8 cellular contexts compared by ENCODE assay signal in genomic region chr17:44308320-44308818, GRCh38. TPM values are rescaled to one million over a fixed set of nuclear protein-coding genes. Genes with fewer than 3 reads are reported as not detected.
DNase-seq lines count a peak whose midpoint lies in the region; ATAC-seq and TF ChIP-seq lines count a peak whose summit lies in the region.

Gene RUNDC3A (plus strand): TSS chr17:44308601. CDS start chr17:44308833, 232 bp downstream.

- H3K9me2 ChIP-seq in SU-DHL-6 (replicated peaks; ENCODE audit: insufficient read depth, low read length): no peaks in the 10 kb centered on the region

- H3K4me1 Mint-ChIP-seq in activated naive CD8-positive, alpha-beta T cell treated with anti-CD3 and anti-CD28 coated beads, Interleukin-2, amount 10 ng/mL, durations not matched to agents 7 days and 5 days: peaks cover 13% of the 10 kb centered on the region

- no peak within 1 kb of the TSS for H3K9ac ChIP-seq in SU-DHL-6 (ENCODE audit: low read length)

- no peaks in the 10 kb centered on the region for H3K36me3 ChIP-seq in SU-DHL-6 (ENCODE audit: low read length)
- no peaks in the 10 kb centered on the region for H3K36me3 ChIP-seq in osteoblast (ENCODE audit: insufficient read depth, low read length)

- peaks cover 35% of the 10 kb centered on the region for H3K27me3 Mint-ChIP-seq in activated naive CD8-positive, alpha-beta T cell treated with anti-CD3 and anti-CD28 coated beads, Interleukin-2, amount 10 ng/mL, durations not matched to agents 7 days and 5 days

- no peak for TF ChIP-seq CTCF in SU-DHL-6 (IDR thresholded peaks at IDR 0.05; ENCODE audit: insufficient read depth, low read length, poor library complexity, severe bottlenecking)
- no peak for TF ChIP-seq CTCF in osteoblast (IDR thresholded peaks at IDR 0.05; ENCODE audit: extremely low read depth, low read depth, low read length)

- H3K79me2 ChIP-seq in SU-DHL-6 (ENCODE audit: insufficient read depth, low read length): no peaks in the 10 kb centered on the region
- no peaks in the 10 kb centered on the region for H3K79me2 ChIP-seq in osteoblast (ENCODE audit: insufficient read depth, low read length)

- H3K4me3 ChIP-seq in SU-DHL-6 (ENCODE audit: insufficient read depth, low read length, poor library complexity, severe bottlenecking) (no peak within 1 kb of the TSS), osteoblast (ENCODE audit: insufficient read depth, low read length) (peak within 1 kb of the TSS; percentile 56)

- H3K9me3 ChIP-seq in SU-DHL-6 (ENCODE audit: insufficient read depth, low read length) (no peaks in the 10 kb centered on the region), osteoblast (ENCODE audit: low read depth, low read length) (no peaks in the 10 kb centered on the region)

- no peaks in the 10 kb centered on the region for H3K27me3 ChIP-seq in SU-DHL-6 (ENCODE audit: low read length)
- peaks cover 14% of the 10 kb centered on the region for H3K27me3 ChIP-seq in osteoblast (ENCODE audit: insufficient read depth, low read length)

- ATAC-seq in activated naive CD8-positive, alpha-beta T cell treated with anti-CD3 and anti-CD28 coated beads, Interleukin-2, amount 10 ng/mL, durations not matched to agents 7 days and 5 days (ENCODE audit: low read depth): peak; percentile 75
- ATAC-seq in Right ventricle myocardium inferior: peak; percentile 97
- ATAC-seq in GM21619 (IDR thresholded peaks at IDR 0.05; ENCODE audit: unreplicated experiment): no peak

- H3K9me3 Mint-ChIP-seq in activated naive CD8-positive, alpha-beta T cell treated with anti-CD3 and anti-CD28 coated beads, Interleukin-2, amount 10 ng/mL, durations not matched to agents 7 days and 5 days: no peaks in the 10 kb centered on the region

- peak within 1 kb of the TSS; percentile 36 for H3K4me2 ChIP-seq in SU-DHL-6 (ENCODE audit: low read depth, low read length, poor library complexity, severe bottlenecking)
- peak within 1 kb of the TSS; percentile 73 for H3K4me2 ChIP-seq in osteoblast (ENCODE audit: insufficient read depth, low read length)

- POLR2A ChIA-PET in activated naive CD8-positive, alpha-beta T cell treated with anti-CD3 and anti-CD28 coated beads, Interleukin-2, amount 10 ng/mL, durations not matched to agents 7 days and 5 days (lab: Charles Lee): interaction anchor here (0.6 to 1.5 kb wide), 4 partner anchors 16 to 87 kb away, joined by 3 to 7 read pairs (median 4); no protein-coding TSS in a partner anchor

- peak; percentile 74 for DNase-seq in EL
- DNase-seq in NCI-H1048 (lab: John Stamatoyannopoulos, UW): peak; percentile 60
- DNase-seq in activated naive CD8-positive, alpha-beta T cell treated with anti-CD3 and anti-CD28 coated beads, Interleukin-2, amount 10 ng/mL, durations not matched to agents 7 days and 5 days: peak; percentile 91
- peak; percentile 84 for DNase-seq in Right ventricle myocardium inferior (ENCODE audit: missing footprints)
- DNase-seq in osteoblast (ENCODE audit: insufficient read length, low spot score, missing footprints): peak; percentile 100
- peak; percentile 88 for DNase-seq in superior temporal gyrus (ENCODE audit: extremely low spot score)

- H3K36me3 Mint-ChIP-seq in activated naive CD8-positive, alpha-beta T cell treated with anti-CD3 and anti-CD28 coated beads, Interleukin-2, amount 10 ng/mL, durations not matched to agents 7 days and 5 days: no peaks in the 10 kb centered on the region

- H3K4me1 ChIP-seq in osteoblast (ENCODE audit: insufficient read depth, low read length): no peaks in the 10 kb centered on the region

- H2AFZ ChIP-seq in SU-DHL-6 (ENCODE audit: low read depth, low read length, severe bottlenecking): no peak within 1 kb of the TSS
- no peak within 1 kb of the TSS for H2AFZ ChIP-seq in osteoblast (ENCODE audit: low read length)

- no peak within 1 kb of the TSS for H3K27ac Mint-ChIP-seq in activated naive CD8-positive, alpha-beta T cell treated with anti-CD3 and anti-CD28 coated beads, Interleukin-2, amount 10 ng/mL, durations not matched to agents 7 days and 5 days

- H4K20me1 ChIP-seq in SU-DHL-6 (ENCODE audit: low read depth, low read length) (no peaks in the 10 kb centered on the region), osteoblast (ENCODE audit: insufficient read depth, low read length) (no peaks in the 10 kb centered on the region)

- no peaks in the 10 kb centered on the region for H3F3A ChIP-seq in SU-DHL-6 (ENCODE audit: insufficient read depth)

- intact Hi-C loops in Right ventricle myocardium inferior (cut with DNase I): no loop called here

- no peak within 1 kb of the TSS for H3K27ac ChIP-seq in SU-DHL-6 (ENCODE audit: low read depth, low read length)
- no peak within 1 kb of the TSS for H3K27ac ChIP-seq in osteoblast (ENCODE audit: low read depth, low read length)

- peak within 1 kb of the TSS; percentile 48 for H3K4me3 Mint-ChIP-seq in activated naive CD8-positive, alpha-beta T cell treated with anti-CD3 and anti-CD28 coated beads, Interleukin-2, amount 10 ng/mL, durations not matched to agents 7 days and 5 days

RNA-seq across cellular contexts. Expression of gene RUNDC3A, which starts in this region (rescaled TPM):
- under 1 TPM in 1 of 2 experiments, not detected in 1; 0.50 TPM for total RNA-seq in activated naive CD8-positive, alpha-beta T cell treated with anti-CD3 and anti-CD28 coated beads, Interleukin-2, amount 10 ng/mL, durations not matched to agents 7 days and 5 days
- total RNA-seq in Right ventricle myocardium inferior: 0.49 TPM
- under 0.01 TPM in 1 of 2 replicates, not detected in the other for total RNA-seq in osteoblast

Comparison
In these comparisons a context has a peak if more than half of its experiments do, and no peak if none do; other contexts are left out.
1. Peak in DNase-seq and ATAC-seq in activated naive CD8-positive, alpha-beta T cell treated with anti-CD3 and anti-CD28 coated beads, Interleukin-2, amount 10 ng/mL, durations not matched to agents 7 days and 5 days; RNA of the gene not detected or under 1 TPM.
2. Peak in DNase-seq and ATAC-seq in Right ventricle myocardium inferior; RNA of the gene not detected or under 1 TPM.
3. Peak in DNase-seq, H3K4me3 ChIP-seq and H3K4me2 ChIP-seq in osteoblast; RNA of the gene not detected or under 1 TPM.